7 cellular contexts compared by ENCODE assay signal in the genomic region with DNA sequence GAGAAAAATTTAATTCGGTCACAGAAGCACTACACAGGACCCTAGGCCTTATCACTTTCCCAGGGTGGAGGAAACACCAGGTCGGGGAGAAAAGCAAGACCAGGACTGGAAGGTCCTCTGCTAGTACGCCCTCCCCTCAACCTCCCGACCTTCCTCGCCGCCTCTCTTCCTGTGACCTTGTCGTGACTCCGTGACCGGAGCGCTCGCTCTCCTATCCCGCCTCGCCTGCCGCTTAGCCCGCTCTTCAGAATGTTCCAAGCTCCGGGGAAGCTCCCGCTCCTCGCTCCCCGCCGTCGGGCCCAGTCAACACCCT. TPM values are rescaled to one million over a fixed set of nuclear protein-coding genes. Genes with fewer than 3 reads are reported as not detected.
A peak's percentile ranks its signal among the peaks of the same experiment; 100 is the strongest.
DNase-seq lines count a peak whose midpoint lies in the region; ATAC-seq and TF ChIP-seq lines count a peak whose summit lies in the region.

No MANE protein-coding gene starts in this region.

- H3K27me3 Mint-ChIP-seq in activated B cell treated with CpG ODN at 0.5 μM for 24 hours (peaks cover 6% of the 10 kb centered on the region), neural progenitor cell (ENCODE audit: insufficient read depth, low read depth) (peaks cover 4% of the 10 kb centered on the region)

- peak overlapping the region; percentile 9 for H2AFZ ChIP-seq in neural progenitor cell (replicated peaks)

- peak; percentile 40 for DNase-seq in GM10248 (ENCODE audit: extremely low spot score)
- DNase-seq in activated B cell treated with CpG ODN at 0.5 μM for 24 hours: no peak
- DNase-seq in fibroblast of mammary gland (ENCODE audit: low read depth): no peak
- peak; percentile 60 for DNase-seq in neural progenitor cell (ENCODE audit: low spot score)
- DNase-seq in NCI-H2196 treated with DMSO at 0.1 percent for 48 hours (lab: John Stamatoyannopoulos, UW; ENCODE audit: unreplicated experiment): no peak

- peaks cover 21% of the 10 kb centered on the region for H3F3A ChIP-seq in neural progenitor cell (ENCODE audit: low read depth)

- H3K36me3 Mint-ChIP-seq in activated B cell treated with CpG ODN at 0.5 μM for 24 hours (ENCODE audit: low read depth): peaks cover 8% of the 10 kb centered on the region
- peaks cover 16% of the 10 kb centered on the region for H3K36me3 Mint-ChIP-seq in neural progenitor cell

- H4K20me1 ChIP-seq in neural progenitor cell (ENCODE audit: low read depth): peaks cover 7% of the 10 kb centered on the region

- no peaks in the 10 kb centered on the region for H3K9me3 ChIP-seq in HUES6 (ENCODE audit: control insufficient read depth, insufficient read depth, low read depth, low read length)
- H3K9me3 ChIP-seq in neural progenitor cell (ENCODE audit: low read depth): no peaks in the 10 kb centered on the region

- intact Hi-C loops in activated B cell treated with CpG ODN at 0.5 μM for 24 hours (cut with micrococcal nuclease): loop anchor here (1.0 to 10.0 kb wide), 6 partner anchors 23 to 481 kb away; a partner anchor contains a TSS

- H3K27ac Mint-ChIP-seq in activated B cell treated with CpG ODN at 0.5 μM for 24 hours (peak overlapping the region; percentile 87), neural progenitor cell (peak overlapping the region; percentile 19)

- H3K4me3 ChIP-seq in HUES6 (ENCODE audit: low read depth, low read length): peak overlapping the region; percentile 85
- H3K4me3 ChIP-seq in fibroblast of mammary gland (ENCODE audit: control insufficient read depth, low read depth, low read length): peak overlapping the region; percentile 77
- H3K4me3 ChIP-seq in neural progenitor cell: peak overlapping the region; percentile 67

- peaks cover 50% of the 10 kb centered on the region for H3K79me2 ChIP-seq in neural progenitor cell (ENCODE audit: low read depth)

- ATAC-seq in GM21515 (IDR thresholded peaks at IDR 0.05; ENCODE audit: unreplicated experiment): peak; percentile 31
- peak; percentile 4 for ATAC-seq in activated B cell treated with CpG ODN at 0.5 μM for 24 hours (ENCODE audit: low read depth)

- H3K4me1 Mint-ChIP-seq in activated B cell treated with CpG ODN at 0.5 μM for 24 hours: peaks cover 41% of the 10 kb centered on the region
- peaks cover 28% of the 10 kb centered on the region for H3K4me1 Mint-ChIP-seq in neural progenitor cell

- H3K4me3 Mint-ChIP-seq in activated B cell treated with CpG ODN at 0.5 μM for 24 hours (peak overlapping the region; percentile 97), neural progenitor cell (peak overlapping the region; percentile 99)

- peak overlapping the region; percentile 66; the same call in 1 of the 2 replicates for H3K27ac ChIP-seq in HUES6 (ENCODE audit: low read depth, low read length)
- peak overlapping the region; percentile 85 for H3K27ac ChIP-seq in neural progenitor cell

- CTCF ChIA-PET in GM10248 (lab: Yijun Ruan, JAX) (interaction anchor here (0.6 to 4.6 kb wide), 7 partner anchors 9 to 77 kb away, joined by 4 to 24 read pairs (median 6); no protein-coding TSS in a partner anchor), activated B cell treated with CpG ODN at 0.5 μM for 24 hours (lab: Charles Lee) (interaction anchor here (0.9 to 2.3 kb wide), 3 partner anchors 24 to 77 kb away, joined by 3 to 6 read pairs (median 4); no protein-coding TSS in a partner anchor)

- H3K36me3 ChIP-seq in HUES6 (ENCODE audit: control insufficient read depth, insufficient read depth, low read length) (peaks cover 3% of the 10 kb centered on the region; the same call in 1 of the 2 replicates), neural progenitor cell (no peaks in the 10 kb centered on the region)

- peak overlapping the region; percentile 87 for H3K4me2 ChIP-seq in neural progenitor cell

- H3K27me3 ChIP-seq in HUES6 (ENCODE audit: control insufficient read depth, insufficient read depth, low read length): peaks cover 10% of the 10 kb centered on the region; the same call in 1 of the 2 replicates
- peaks cover 26% of the 10 kb centered on the region for H3K27me3 ChIP-seq in neural progenitor cell

- H3K9ac ChIP-seq in HUES6 (ENCODE audit: low read length) (peak overlapping the region; percentile 95), neural progenitor cell (peak overlapping the region; percentile 65)

- H3K9me3 Mint-ChIP-seq in activated B cell treated with CpG ODN at 0.5 μM for 24 hours (no peaks in the 10 kb centered on the region), neural progenitor cell (no peaks in the 10 kb centered on the region)

- no peak for TF ChIP-seq CTCF in GM10248 (IDR thresholded peaks at IDR 0.05; ENCODE audit: control extremely low read depth, extremely low read depth, low read depth, missing control alignments)
- TF ChIP-seq CTCF in activated B cell treated with CpG ODN at 0.5 μM for 24 hours (IDR thresholded peaks at IDR 0.05): no peak
- no peak for TF ChIP-seq CTCF in fibroblast of mammary gland (conservative IDR thresholded peaks at IDR 0.05; ENCODE audit: control insufficient read depth, insufficient read depth, low read depth, low read length)
- no peak for TF ChIP-seq CTCF in neural progenitor cell (IDR thresholded peaks at IDR 0.05)

- H3K4me1 ChIP-seq in HUES6 (ENCODE audit: control insufficient read depth, insufficient read depth, low read length) (peaks cover 25% of the 10 kb centered on the region), neural progenitor cell (peaks cover 18% of the 10 kb centered on the region)

- POLR2A ChIA-PET in GM10248 (lab: Yijun Ruan, JAX) (no interaction called here), activated B cell treated with CpG ODN at 0.5 μM for 24 hours (lab: Charles Lee) (interaction anchor here (0.6 to 1.7 kb wide), 5 partner anchors 14 to 213 kb away, joined by 3 to 7 read pairs (median 6); a partner anchor contains a TSS)

RNA-seq across cellular contexts. Expression of a gene that starts 0.5 kb away (rescaled TPM):
- 35.9 and 38.2 TPM in 2 replicates for total RNA-seq in activated B cell treated with CpG ODN at 0.5 μM for 24 hours
- total RNA-seq in neural progenitor cell (ENCODE audit: low replicate concordance): 110 and 181 TPM in 2 replicates

RNA-seq across cellular contexts. Expression of a gene that starts 5.5 kb away (rescaled TPM):
- total RNA-seq in activated B cell treated with CpG ODN at 0.5 μM for 24 hours (0.22 and 0.76 TPM in 2 replicates), neural progenitor cell (ENCODE audit: low replicate concordance) (not detected in 2 replicates)

RNA-seq across cellular contexts. Expression of a gene that starts 30.7 kb away (rescaled TPM):
- 1.7 and 1.9 TPM in 2 replicates for total RNA-seq in activated B cell treated with CpG ODN at 0.5 μM for 24 hours
- 1.1 TPM in 1 of 2 replicates, not detected in the other for total RNA-seq in neural progenitor cell (ENCODE audit: low replicate concordance)

Comparison
In these comparisons a context has a peak if more than half of its experiments do, and no peak if none do; other contexts are left out.
1. DNase-seq: peak in GM10248 (single experiment) and neural progenitor cell (single experiment); none in activated B cell treated with CpG ODN at 0.5 μM for 24 hours (single experiment), fibroblast of mammary gland (single experiment) and NCI-H2196 treated with DMSO at 0.1 percent for 48 hours (single experiment).
2. Peak in every context shown above with its lines, with median percentiles within 50 percentile points of each other: H3K4me3 ChIP-seq.